ENCODE assay signal across 8 cellular contexts in genomic region chr5:96661101-96661840, GRCh38. TPM values are rescaled to one million over a fixed set of nuclear protein-coding genes. Genes with fewer than 3 reads are reported as not detected.
A peak's percentile ranks its signal among the peaks of the same experiment; 100 is the strongest.
DNase-seq lines count a peak whose midpoint lies in the region; ATAC-seq and TF ChIP-seq lines count a peak whose summit lies in the region.

No MANE protein-coding gene starts in this region.

- H3K79me2 ChIP-seq in smooth muscle cell (ENCODE audit: low read depth), result peaks cover 26% of the 10 kb centered on the region

- no peaks in the 10 kb centered on the region for H3K27me3 ChIP-seq in smooth muscle cell (ENCODE audit: low read depth)

- H3K27ac ChIP-seq in RWPE1 (peak overlapping the region; percentile 100), smooth muscle cell (ENCODE audit: low read depth) (peak overlapping the region; percentile 84)

- H3K4me2 ChIP-seq in smooth muscle cell, result peak overlapping the region; percentile 96

- H3K4me3 ChIP-seq in astrocyte of the spinal cord (ENCODE audit: low read depth, low read length) (peak overlapping the region; percentile 77), smooth muscle cell (peak overlapping the region; percentile 92)

- no peak for TF ChIP-seq CTCF in RWPE1 (conservative IDR thresholded peaks at IDR 0.05; ENCODE audit: low read depth)
- TF ChIP-seq CTCF in astrocyte of the spinal cord (IDR thresholded peaks at IDR 0.05; ENCODE audit: low read depth, low read length), result no peak
- TF ChIP-seq CTCF in smooth muscle cell (IDR thresholded peaks at IDR 0.05; ENCODE audit: borderline replicate concordance, insufficient read depth, poor library complexity, severe bottlenecking), result no peak

- peak; percentile 59 for DNase-seq in DMS79 treated with DMSO at 0.1 percent for 48 hours (lab: John Stamatoyannopoulos, UW)
- no peak for DNase-seq in DMS79 (lab: John Stamatoyannopoulos, UW)
- peak; percentile 50 for DNase-seq in RWPE1 (ENCODE audit: low spot score)
- peak; percentile 77 for DNase-seq in astrocyte of the spinal cord (ENCODE audit: low read depth, low spot score)
- DNase-seq in iPS-NIHi11 (ENCODE audit: low spot score), result peak; percentile 29
- DNase-seq in smooth muscle cell (lab: John Stamatoyannopoulos, UW; ENCODE audit: unreplicated experiment), result no peak
- no peak for DNase-seq in NCI-H1105 (lab: John Stamatoyannopoulos, UW)

- in situ Hi-C loops in astrocyte of the spinal cord (cut with HindIII; ENCODE audit: low sequenced_read_pairs), result no loop called here

- H3K36me3 ChIP-seq in smooth muscle cell (ENCODE audit: low read depth), result no peaks in the 10 kb centered on the region

- H3K9me3 ChIP-seq in smooth muscle cell (replicated peaks; ENCODE audit: low read depth), result no peaks in the 10 kb centered on the region

- peak; percentile 22 for ATAC-seq in HG02973 (IDR thresholded peaks at IDR 0.05; ENCODE audit: unreplicated experiment)

- POLR2A ChIA-PET in RWPE1 (lab: Yijun Ruan, JAX; ENCODE audit: low non-redundant PET), result interaction anchor here (0.7 to 2.0 kb wide), 4 partner anchors 32 to 47 kb away, joined by 3 to 12 read pairs (median 10); no protein-coding TSS in a partner anchor

- CTCF ChIA-PET in RWPE1 (lab: Yijun Ruan, JAX), result interaction anchor here (0.5 to 0.6 kb wide), 2 partner anchors 144 to 1828 kb away, joined by 3 to 5 read pairs; no protein-coding TSS in a partner anchor

- peaks cover 9% of the 10 kb centered on the region for H3F3A ChIP-seq in smooth muscle cell (ENCODE audit: low read depth)

- peak overlapping the region; percentile 88 for H2AFZ ChIP-seq in smooth muscle cell (ENCODE audit: low read depth)

- H3K4me1 ChIP-seq in smooth muscle cell (ENCODE audit: low read depth), result peaks cover 9% of the 10 kb centered on the region

- WGBS in smooth muscle cell (ENCODE audit: low lambda C conversion rate), result 5% methylated on average over 20 of the region's 20 CpGs

- peaks cover 30% of the 10 kb centered on the region for H4K20me1 ChIP-seq in smooth muscle cell (ENCODE audit: low read depth)

- H3K9ac ChIP-seq in smooth muscle cell (ENCODE audit: low read depth), result peak overlapping the region; percentile 41

RNA-seq across cellular contexts. Expression of gene CAST, which starts 0.9 kb away (rescaled TPM):
- 182 and 189 TPM in 2 replicates for total RNA-seq in smooth muscle cell
- polyA plus RNA-seq in smooth muscle cell, result 76.2 and 124 TPM in 2 replicates

Comparison
In these comparisons a context has a peak if more than half of its experiments do, and no peak if none do; other contexts are left out.
1. DNase-seq: peak in DMS79 treated with DMSO at 0.1 percent for 48 hours (single experiment), RWPE1 (single experiment), astrocyte of the spinal cord (single experiment) and iPS-NIHi11 (single experiment); none in DMS79 (single experiment), smooth muscle cell (single experiment) and NCI-H1105 (single experiment).